8 cellular contexts compared by ENCODE assay signal in the genomic region with DNA sequence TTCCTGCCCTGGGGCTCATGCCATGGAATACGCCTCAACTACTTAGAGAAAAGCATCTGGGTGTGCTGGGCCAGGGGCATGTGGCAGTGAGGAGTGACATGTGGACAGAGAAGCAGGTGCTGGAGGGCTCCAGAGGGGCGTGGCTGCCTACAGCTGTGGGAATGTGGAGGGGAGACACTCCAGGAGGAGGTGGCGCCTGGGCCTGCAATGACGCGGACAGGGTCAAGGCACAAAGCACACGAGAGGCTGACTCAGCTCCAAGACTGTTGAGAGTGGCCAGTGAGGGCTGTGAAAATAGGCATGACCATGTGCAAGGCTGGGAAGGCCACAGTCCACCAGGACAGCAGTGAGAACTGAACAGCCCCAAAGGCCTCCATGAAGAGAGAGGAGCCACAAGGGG. TPM values are rescaled to one million over a fixed set of nuclear protein-coding genes. Genes with fewer than 3 reads are reported as not detected.
DNase-seq lines count a peak whose midpoint lies in the region; ATAC-seq and TF ChIP-seq lines count a peak whose summit lies in the region.

No MANE protein-coding gene starts in this region.

- ATAC-seq in activated T-cell treated with anti-CD3 and anti-CD28 coated beads, Interleukin-2, amount 50 U/mL, for 72 hours (replicated peaks in 1 of 2) = no peak
- ATAC-seq in GM18502 (IDR thresholded peaks at IDR 0.05; ENCODE audit: poor library complexity, unreplicated experiment) = no peak

- H3K27ac Mint-ChIP-seq in activated T-cell treated with anti-CD3 and anti-CD28 coated beads, Interleukin-2, amount 50 U/mL, for 72 hours = no peak overlapping the region

- H3K4me1 Mint-ChIP-seq in activated T-cell treated with anti-CD3 and anti-CD28 coated beads, Interleukin-2, amount 50 U/mL, for 72 hours (ENCODE audit: low read depth) = peaks cover 34% of the 10 kb centered on the region

- no peak overlapping the region for H3K4me3 Mint-ChIP-seq in activated T-cell treated with anti-CD3 and anti-CD28 coated beads, Interleukin-2, amount 50 U/mL, for 72 hours

- peaks cover 15 to 16% of the 10 kb centered on the region in 2 donors for H3K36me3 Mint-ChIP-seq in activated T-cell treated with anti-CD3 and anti-CD28 coated beads, Interleukin-2, amount 50 U/mL, for 72 hours (ENCODE audit: insufficient read depth in 2 of 2)

- peak; percentile 75 to 82 for DNase-seq in SHP77 (lab: John Stamatoyannopoulos, UW)
- DNase-seq in fibroblast of villous mesenchyme (ENCODE audit: low read depth) = peak; percentile 91
- peak; percentile 53 for DNase-seq in skeletal muscle cell (ENCODE audit: low read depth)
- no peak for DNase-seq in activated T-cell treated with anti-CD3 and anti-CD28 coated beads, Interleukin-2, amount 50 U/mL, for 72 hours
- no peak for DNase-seq in GDM1 (lab: John Stamatoyannopoulos, UW)
- no peak for DNase-seq in NCI-H1092 (lab: John Stamatoyannopoulos, UW)

- no peaks in the 10 kb centered on the region for H3K27me3 Mint-ChIP-seq in activated T-cell treated with anti-CD3 and anti-CD28 coated beads, Interleukin-2, amount 50 U/mL, for 72 hours (ENCODE audit: low read depth)

- peak overlapping the region; percentile 17; the same call in 1 of the 2 replicates for H3K4me3 ChIP-seq in GM08714 (ENCODE audit: low read length)
- H3K4me3 ChIP-seq in fibroblast of villous mesenchyme (ENCODE audit: low read depth, low read length) = no peak overlapping the region
- no peak overlapping the region for H3K4me3 ChIP-seq in skeletal muscle cell (ENCODE audit: low read depth, low read length)

- H3K9me3 Mint-ChIP-seq in activated T-cell treated with anti-CD3 and anti-CD28 coated beads, Interleukin-2, amount 50 U/mL, for 72 hours = no peaks in the 10 kb centered on the region

- TF ChIP-seq CTCF in fibroblast of villous mesenchyme (IDR thresholded peaks at IDR 0.05; ENCODE audit: insufficient read depth, low read depth, low read length) = no peak

RNA-seq across cellular contexts. Expression of gene PTH1R, which starts 48.5 kb away (rescaled TPM):
- total RNA-seq in fibroblast of villous mesenchyme = 2.3 and 2.6 TPM in 2 replicates
- not detected for total RNA-seq in activated T-cell treated with anti-CD3 and anti-CD28 coated beads, Interleukin-2, amount 50 U/mL, for 72 hours

RNA-seq across cellular contexts. Expression of gene CCDC12, which starts 50.5 kb away (rescaled TPM):
- total RNA-seq in fibroblast of villous mesenchyme = 18.6 and 25.4 TPM in 2 replicates
- 10 to 100 TPM; 54.7 to 56.2 TPM for total RNA-seq in activated T-cell treated with anti-CD3 and anti-CD28 coated beads, Interleukin-2, amount 50 U/mL, for 72 hours

RNA-seq across cellular contexts. Expression of gene NBEAL2, which starts 53.4 kb away (rescaled TPM):
- total RNA-seq in fibroblast of villous mesenchyme = 3.5 and 5.5 TPM in 2 replicates
- 10 to 100 TPM; 84.0 to 87.4 TPM for total RNA-seq in activated T-cell treated with anti-CD3 and anti-CD28 coated beads, Interleukin-2, amount 50 U/mL, for 72 hours

Comparison
In these comparisons a context has a peak if more than half of its experiments do, and no peak if none do; other contexts are left out.
1. DNase-seq: peak in SHP77 (2 of 2), fibroblast of villous mesenchyme (single experiment) and skeletal muscle cell (single experiment); none in activated T-cell treated with anti-CD3 and anti-CD28 coated beads, Interleukin-2, amount 50 U/mL, for 72 hours (0 of 2), GDM1 (single experiment) and NCI-H1092 (single experiment).
2. RNA of gene NBEAL2, which starts 53.4 kb away (total RNA-seq): 84.0 to 87.4 TPM in activated T-cell treated with anti-CD3 and anti-CD28 coated beads, Interleukin-2, amount 50 U/mL, for 72 hours; 3.5 to 5.5 TPM in fibroblast of villous mesenchyme; every median in the first group is over 10 times any median in the second.